ENCODE assay signal across 14 cellular contexts in the genomic region with DNA sequence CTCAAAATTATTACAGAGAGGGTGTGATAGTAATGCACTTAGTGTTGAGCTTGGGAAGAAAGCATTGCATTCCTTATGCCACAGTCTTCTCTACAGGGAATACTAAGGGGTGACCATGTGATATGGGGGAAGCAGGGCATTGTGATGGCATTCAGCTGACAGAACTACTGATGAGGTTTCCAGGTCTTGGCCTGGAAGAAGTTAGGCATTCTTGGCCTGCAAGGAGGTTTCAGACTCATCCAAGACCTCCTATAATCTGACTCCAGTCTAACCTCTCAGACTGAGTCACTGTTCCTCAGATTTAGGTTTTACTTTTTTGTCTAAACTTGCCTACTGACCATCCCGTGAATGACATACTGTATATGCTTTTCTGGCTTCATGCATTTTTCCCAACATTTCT. TPM values are rescaled to one million over a fixed set of nuclear protein-coding genes. Genes with fewer than 3 reads are reported as not detected.
DNase-seq lines count a peak whose midpoint lies in the region; ATAC-seq, FAIRE-seq and TF ChIP-seq lines count a peak whose summit lies in the region.
"Had no signal": no experiment of that assay in that cellular context is flagged by ENCODE, and none has a peak within 500 bp of the region (broad histone marks: within the 10 kb centered on the region; RNA-seq: fewer than 3 reads in every experiment).

No MANE protein-coding gene starts in this region.

- intact Hi-C loops in esophagus squamous epithelium (cut with DNase I) = loop anchor here (10.0 kb wide), 2 partner anchors 125 to 335 kb away; no protein-coding TSS in a partner anchor

- H3K4me3 Mint-ChIP-seq in nephron progenitor cell = no peak overlapping the region
- H3K4me3 Mint-ChIP-seq: central memory CD8-positive, alpha-beta T cell; type B pancreatic cell; WTC11 had no signal

- H3K4me1 Mint-ChIP-seq in nephron progenitor cell = peaks cover 28% of the 10 kb centered on the region

- TF ChIP-seq CTCF in RWPE1 (conservative IDR thresholded peaks at IDR 0.05; ENCODE audit: low read depth) (no peak), esophagus squamous epithelium (IDR thresholded peaks at IDR 0.05) (peak in 1 of 6 experiments; percentile 18), nephron progenitor cell (IDR thresholded peaks at IDR 0.05) (no peak)

- POLR2A ChIA-PET in RWPE1 (lab: Yijun Ruan, JAX; ENCODE audit: low non-redundant PET) = no interaction called here

- H3K36me3 Mint-ChIP-seq in nephron progenitor cell (ENCODE audit: low read depth) = peaks cover 55% of the 10 kb centered on the region

- FAIRE-seq in GM19239 (lab: Jason Lieb, UNC) = no peak

- CTCF ChIA-PET in RWPE1 (lab: Yijun Ruan, JAX) = no interaction called here

- peak overlapping the region; percentile 28 for H3K27ac Mint-ChIP-seq in nephron progenitor cell
- H3K27ac Mint-ChIP-seq: type B pancreatic cell, WTC11 had no signal

- no peaks in the 10 kb centered on the region for H3K27me3 Mint-ChIP-seq in nephron progenitor cell (ENCODE audit: low read depth, poor library complexity)
- H3K27me3 Mint-ChIP-seq: central memory CD8-positive, alpha-beta T cell; type B pancreatic cell had no signal

- no peaks in the 10 kb centered on the region for H3K9me3 ChIP-seq in esophagus squamous epithelium

- TF ChIP-seq POLR2A in esophagus squamous epithelium (IDR thresholded peaks at IDR 0.05) = no peak

- peaks cover 15% of the 10 kb centered on the region for H3K9me3 Mint-ChIP-seq in nephron progenitor cell
- H3K9me3 Mint-ChIP-seq: central memory CD8-positive, alpha-beta T cell had no signal

- DNase-seq in EL = peak; percentile 79
- DNase-seq in RWPE1 (ENCODE audit: low spot score) = peak; percentile 64
- no peak for DNase-seq in esophagus squamous epithelium (lab: John Stamatoyannopoulos, UW)
- no peak for DNase-seq in nephron progenitor cell
- no peak for DNase-seq in GM19239 (ENCODE audit: insufficient read length, low spot score)
- DNase-seq in NCI-H82 treated with DMSO at 0.1 percent for 48 hours (lab: John Stamatoyannopoulos, UW; ENCODE audit: unreplicated experiment) = no peak
- no peak for DNase-seq in CD1c-positive myeloid dendritic cell (ENCODE audit: extremely low spot score)
- DNase-seq: NCI-H345 had no signal

- H3K27ac ChIP-seq in RWPE1 (no peak overlapping the region), esophagus squamous epithelium (peak overlapping the region; percentile 21 to 49 (median 38))

- no peak overlapping the region for H3K4me3 ChIP-seq in esophagus squamous epithelium

- H3K36me3 ChIP-seq in esophagus squamous epithelium = peaks cover 0 to 19% (median 0%) of the 10 kb centered on the region in 3 donors

- H3K4me1 ChIP-seq in esophagus squamous epithelium = peaks cover 0 to 71% (median 14%) of the 10 kb centered on the region in 3 donors

- H3K27me3 ChIP-seq in esophagus squamous epithelium = no peaks in the 10 kb centered on the region

- ATAC-seq in HG03354 (IDR thresholded peaks at IDR 0.05; ENCODE audit: poor library complexity, severe bottlenecking, unreplicated experiment) = no peak
- ATAC-seq: WTC11 had no signal

- 15 to 35% methylated on average over 1 of the region's 1 CpG for WGBS in esophagus squamous epithelium, 2 donors

RNA-seq across cellular contexts. Expression of a gene that starts 7.9 kb away (rescaled TPM):
- 10 to 100 TPM; 19.2 to 25.6 (median 23.1) TPM for total RNA-seq in esophagus squamous epithelium

RNA-seq across cellular contexts. Expression of a gene that starts 57.8 kb away (rescaled TPM):
- 1 to 10 TPM in 3 of 4 donors, under 1 TPM in 1; under 0.01 to 1.9 (median 1.5) TPM for total RNA-seq in esophagus squamous epithelium
- total RNA-seq: H4, pulmonary artery endothelial cell had no signal

Comparison
In these comparisons a context has a peak if more than half of its experiments do, and no peak if none do; other contexts are left out.
1. DNase-seq: peak in EL (single experiment) and RWPE1 (single experiment); none in esophagus squamous epithelium (single experiment), nephron progenitor cell (single experiment), GM19239 (single experiment), NCI-H82 treated with DMSO at 0.1 percent for 48 hours (single experiment) and CD1c-positive myeloid dendritic cell (single experiment).